ENCODE assay signal across 1 cellular context in genomic region chr18:21980744-21981143, GRCh38.
TF ChIP-seq lines count a peak whose summit lies in the region.

No MANE protein-coding gene starts in this region.

TF ChIP-seq in HepG2, 621 proteins besides CTCF, POLR2A, EP300 and RAD21 (continued from another document and continues in another):
- TF ChIP-seq STAT6 (CRISPR knock-in tag; IDR thresholded peaks at IDR 0.05; ENCODE audit: borderline replicate concordance) = no peak
- TF ChIP-seq HHEX (CRISPR knock-in tag; IDR thresholded peaks at IDR 0.05) = peak; percentile 44; the same call in 1 of the 2 replicates
- TF ChIP-seq ZNF12 (CRISPR knock-in tag; IDR thresholded peaks at IDR 0.05) = 0 out of 2 replicates have a peak, but pooled peaks have one; percentile 70
- TF ChIP-seq MLX (CRISPR knock-in tag; IDR thresholded peaks at IDR 0.05) = peak; percentile 80
- TF ChIP-seq ZNF329 (CRISPR knock-in tag; IDR thresholded peaks at IDR 0.05; ENCODE audit: low read depth) = no peak
- TF ChIP-seq TAF15 (IDR thresholded peaks at IDR 0.05; ENCODE audit: low read depth, low read length, poor library complexity, severe bottlenecking) = no peak
- peak; percentile 94; the same call in 1 of the 2 replicates for TF ChIP-seq NCOR1 (IDR thresholded peaks at IDR 0.05; ENCODE audit: borderline replicate concordance, low read length)
- TF ChIP-seq ZSCAN31 (CRISPR knock-in tag; IDR thresholded peaks at IDR 0.05; ENCODE audit: low read depth) = no peak
- no peak for TF ChIP-seq ZNF704 (CRISPR knock-in tag; IDR thresholded peaks at IDR 0.05; ENCODE audit: borderline replicate concordance)
- no peak for TF ChIP-seq ZNF468 (CRISPR knock-in tag; IDR thresholded peaks at IDR 0.05)
- TF ChIP-seq TBL1XR1 (IDR thresholded peaks at IDR 0.05; ENCODE audit: borderline replicate concordance, low read length, partially characterized antibody) = peak; percentile 60
- no peak for TF ChIP-seq SP140L (CRISPR knock-in tag; IDR thresholded peaks at IDR 0.05; ENCODE audit: borderline replicate concordance)
- TF ChIP-seq MNT (IDR thresholded peaks at IDR 0.05) = peak; percentile 13; the same call in 1 of the 2 replicates
- no peak for TF ChIP-seq ZBTB8A (CRISPR knock-in tag; IDR thresholded peaks at IDR 0.05; ENCODE audit: borderline replicate concordance, low read depth)
- TF ChIP-seq ZSCAN20 (CRISPR knock-in tag; IDR thresholded peaks at IDR 0.05; ENCODE audit: borderline replicate concordance) = no peak
- no peak for TF ChIP-seq ZNF556 (CRISPR knock-in tag; IDR thresholded peaks at IDR 0.05; ENCODE audit: borderline replicate concordance)
- no peak for TF ChIP-seq GZF1 (CRISPR knock-in tag; IDR thresholded peaks at IDR 0.05)
- peak; percentile 54; the same call in 1 of the 2 replicates for TF ChIP-seq MTA1 (CRISPR knock-in tag; IDR thresholded peaks at IDR 0.05; ENCODE audit: borderline replicate concordance)
- no peak for TF ChIP-seq KLF9 (CRISPR knock-in tag; IDR thresholded peaks at IDR 0.05; ENCODE audit: low read depth)
- peak; percentile 84 for TF ChIP-seq PBX2 (CRISPR knock-in tag; IDR thresholded peaks at IDR 0.05)
- no peak for TF ChIP-seq SOX13 (IDR thresholded peaks at IDR 0.05)
- TF ChIP-seq SOX13 (CRISPR knock-in tag; conservative IDR thresholded peaks at IDR 0.05 in 1 of 2, IDR thresholded peaks at IDR 0.05 in 1 of 2) = peak in 1 of 2 experiments; percentile 91; a peak in 2 of 4 replicates
- TF ChIP-seq TFE3 (CRISPR knock-in tag; IDR thresholded peaks at IDR 0.05) = 0 out of 2 replicates have a peak, but pooled peaks have one; percentile 21
- peak; percentile 85; the same call in 1 of the 2 replicates for TF ChIP-seq FOXK1 (CRISPR knock-in tag; IDR thresholded peaks at IDR 0.05; ENCODE audit: borderline replicate concordance, low read depth)
- no peak for TF ChIP-seq SRY (CRISPR knock-in tag; IDR thresholded peaks at IDR 0.05)
- TF ChIP-seq GFI1 (CRISPR knock-in tag; IDR thresholded peaks at IDR 0.05; ENCODE audit: borderline replicate concordance) = peak; percentile 99
- TF ChIP-seq SKI (IDR thresholded peaks at IDR 0.05; ENCODE audit: partially characterized antibody) = peak; percentile 80
- TF ChIP-seq IRF9 (CRISPR knock-in tag; IDR thresholded peaks at IDR 0.05; ENCODE audit: borderline replicate concordance) = no peak
- peak; percentile 35; the same call in 1 of the 2 replicates for TF ChIP-seq ELF3 (CRISPR knock-in tag; IDR thresholded peaks at IDR 0.05)
- TF ChIP-seq ZBTB38 (CRISPR knock-in tag; IDR thresholded peaks at IDR 0.05) = no peak
- no peak for TF ChIP-seq SMYD3 (CRISPR knock-in tag; IDR thresholded peaks at IDR 0.05)
- TF ChIP-seq ZFP36L1 (CRISPR knock-in tag; IDR thresholded peaks at IDR 0.05) = no peak
- TF ChIP-seq ESRRA (CRISPR knock-in tag; IDR thresholded peaks at IDR 0.05; ENCODE audit: low read depth) = peak; percentile 95
- TF ChIP-seq TGIF2 (CRISPR knock-in tag; IDR thresholded peaks at IDR 0.05) = no peak
- no peak for TF ChIP-seq ZNF318 (CRISPR knock-in tag; IDR thresholded peaks at IDR 0.05)
- peak; percentile 81 for TF ChIP-seq HNF1B (CRISPR knock-in tag; IDR thresholded peaks at IDR 0.05)
